ENCODE assay signal across 21 cellular contexts in the genomic region with DNA sequence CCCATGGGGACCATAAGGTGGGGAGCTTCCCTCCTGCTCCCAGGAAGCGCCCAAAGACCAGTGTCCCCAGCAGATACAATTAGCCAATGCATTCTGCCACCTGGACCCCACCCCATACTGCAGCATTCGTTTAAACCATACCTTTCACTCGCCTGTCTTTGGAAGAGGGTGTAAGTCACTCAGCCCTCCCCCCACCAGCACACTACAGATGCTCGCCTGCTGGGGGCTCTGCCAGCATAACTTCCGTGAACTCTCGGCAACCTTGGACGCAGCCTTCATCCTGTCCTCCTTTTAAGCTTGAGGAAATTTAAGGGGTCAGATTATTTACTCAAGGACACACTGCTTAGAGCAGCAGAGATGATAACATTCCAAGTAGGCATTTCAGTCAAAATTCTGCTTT.
"Had no signal": no experiment of that assay in that cellular context is flagged by ENCODE, and none has a peak within 500 bp of the region (broad histone marks: within the 10 kb centered on the region; RNA-seq: fewer than 3 reads in every experiment).

No MANE protein-coding gene starts in this region.

- H3K36me3 ChIP-seq: heart left ventricle, sigmoid colon, thyroid gland, WERI-Rb-1 had no signal

- H3K4me1 ChIP-seq: foreskin keratinocyte, sigmoid colon had no signal

- ATAC-seq: activated CD4-positive, alpha-beta T cell treated with anti-CD3 and anti-CD28 coated beads for 36 hours; activated CD8-positive, alpha-beta T cell treated with anti-CD3 and anti-CD28 coated beads for 36 hours; activated naive CD4-positive, alpha-beta T cell treated with anti-CD3 and anti-CD28 coated beads, Interleukin-2, amount 50 U/mL, for 72 hours; activated T-cell treated with anti-CD3 and anti-CD28 coated beads, Interleukin-2, amount 50 U/mL, for 72 hours; foreskin keratinocyte; left lobe of liver; stimulated activated effector memory CD8-positive, alpha-beta T cell treated with anti-CD3 and anti-CD28 coated beads, Interleukin-12 subunit alpha, Interleukin-12 subunit beta, amount 100 ng/mL, for 72 hours; T-helper 17 cell had no signal

- H3K27me3 ChIP-seq: foreskin keratinocyte, heart left ventricle, sigmoid colon, thyroid gland had no signal

- DNase-seq: activated CD4-positive, alpha-beta T cell treated with anti-CD3 and anti-CD28 coated beads for 36 hours; activated CD8-positive, alpha-beta memory T cell treated with anti-CD3 and anti-CD28 coated beads, Interleukin-2, amount 50 U/mL, for 4 hours; activated CD8-positive, alpha-beta T cell treated with anti-CD3 and anti-CD28 coated beads for 36 hours; activated gamma-delta T cell; activated T-cell treated with anti-CD3 and anti-CD28 coated beads, Interleukin-2, amount 50 U/mL, for 72 hours; amniotic stem cell; cortex of kidney; effector CD8-positive, alpha-beta T cell; foreskin keratinocyte; heart left ventricle; mesenchymal stem cell; nephron progenitor cell; occipital lobe; sigmoid colon; T-helper 17 cell; thyroid gland; WERI-Rb-1 had no signal

- H3K4me3 ChIP-seq: sigmoid colon, thyroid gland had no signal

- H3K27ac ChIP-seq: foreskin keratinocyte, thyroid gland, WERI-Rb-1 had no signal

- H3K9me3 ChIP-seq: heart left ventricle, sigmoid colon, thyroid gland had no signal

- FAIRE-seq: urothelium cell line had no signal
